Comparison of ENCODE assay signal across 20 cellular contexts in genomic region chr16:63808730-63809129, GRCh38.
DNase-seq lines count a peak whose midpoint lies in the region; ATAC-seq and TF ChIP-seq lines count a peak whose summit lies in the region.
"Had no signal": no experiment of that assay in that cellular context is flagged by ENCODE, and none has a peak within 500 bp of the region (broad histone marks: within the 10 kb centered on the region; RNA-seq: fewer than 3 reads in every experiment).

No MANE protein-coding gene starts in this region.

- no peaks in the 10 kb centered on the region for H3K79me2 ChIP-seq in SK-N-SH (ENCODE audit: insufficient read depth)
- H3K79me2 ChIP-seq in OCI-LY1 (ENCODE audit: insufficient read depth, low read length): no peaks in the 10 kb centered on the region

- 79% methylated on average over 1 of the region's 1 CpG for WGBS in SK-N-SH (ENCODE audit: low lambda C conversion rate)

- no peak for TF ChIP-seq RAD21 in SK-N-SH (IDR thresholded peaks at IDR 0.05; ENCODE audit: low read length)

- no peaks in the 10 kb centered on the region for H3K36me3 Mint-ChIP-seq in nephron (ENCODE audit: low read depth)
- H3K36me3 Mint-ChIP-seq: CD14-positive monocyte; CD8-positive, alpha-beta memory T cell had no signal

- H3K9ac ChIP-seq in SK-N-SH (no peak overlapping the region), OCI-LY1 (ENCODE audit: low read length) (no peak overlapping the region)
- H3K9ac ChIP-seq: BLaER1 treated with 17β-estradiol and CSF1 and Interleukin-3, amounts not matched to agents 10 nM and 100 nM had no signal

- no peaks in the 10 kb centered on the region for H3K9me3 Mint-ChIP-seq in nephron
- H3K9me3 Mint-ChIP-seq: GM23338, H9 had no signal

- H3K4me3 Mint-ChIP-seq in nephron: no peak overlapping the region
- H3K4me3 Mint-ChIP-seq: CD14-positive monocyte; CD4-positive, alpha-beta T cell; CD8-positive, alpha-beta memory T cell; GM23338; H9 had no signal

- H3K9me3 ChIP-seq in SK-N-SH (no peaks in the 10 kb centered on the region), OCI-LY1 (ENCODE audit: low read length) (no peaks in the 10 kb centered on the region)
- H3K9me3 ChIP-seq: BE2C; BLaER1 treated with 17β-estradiol and CSF1 and Interleukin-3, amounts not matched to agents 10 nM and 100 nM had no signal

- H3K4me1 ChIP-seq in SK-N-SH (ENCODE audit: control insufficient read depth in 1 of 2, insufficient read depth in 2 of 2, low read depth in 1 of 2, low read length in 1 of 2) (no peaks in the 10 kb centered on the region; a peak in 1 of 4 replicates), OCI-LY1 (ENCODE audit: insufficient read depth, low read length, severe bottlenecking) (peaks cover 21% of the 10 kb centered on the region)
- H3K4me1 ChIP-seq: BE2C had no signal

- TF ChIP-seq EP300 in SK-N-SH (IDR thresholded peaks at IDR 0.05; ENCODE audit: borderline replicate concordance in 1 of 2, low read depth in 1 of 2, low read length in 1 of 2): no peak

- H3K4me3 ChIP-seq in SK-N-SH (ENCODE audit: low read depth in 2 of 2, low read length in 1 of 2): no peak overlapping the region
- peak overlapping the region; percentile 15 for H3K4me3 ChIP-seq in OCI-LY1 (ENCODE audit: low read depth, low read length, poor library complexity, severe bottlenecking)
- H3K4me3 ChIP-seq: BLaER1 treated with 17β-estradiol and CSF1 and Interleukin-3, amounts not matched to agents 10 nM and 100 nM; GM12878; GM23338 had no signal

- H2AFZ ChIP-seq in SK-N-SH (ENCODE audit: low read depth) (0 out of 2 replicates have a peak overlapping the region, but pooled peaks have one; percentile 2), OCI-LY1 (ENCODE audit: low read length) (peak overlapping the region; percentile 94)
- H2AFZ ChIP-seq: GM23338 had no signal

- POLR2A ChIA-PET in SK-N-SH (lab: Yijun Ruan, JAX): no interaction called here

- ATAC-seq in SK-N-SH treated with all-trans-retinoic acid at 6 μM for 48 hours: no peak
- ATAC-seq: GM12878, GM23338, HCT116 had no signal

- H3K27ac Mint-ChIP-seq in nephron: peak overlapping the region; percentile 36 to 86 (median 54)
- H3K27ac Mint-ChIP-seq: CD14-positive monocyte; CD4-positive, alpha-beta T cell; CD8-positive, alpha-beta memory T cell; GM23338; H9 had no signal

- no peak for DNase-seq in SK-N-SH
- DNase-seq in NK-92 (lab: John Stamatoyannopoulos, UW; ENCODE audit: unreplicated experiment): no peak
- DNase-seq in AML-193 (lab: John Stamatoyannopoulos, UW): no peak
- DNase-seq: BE2C; CD4-positive, alpha-beta T cell; CD8-positive, alpha-beta memory T cell; DMS 273 treated with DMSO at 0.1 percent for 48 hours; DMS79; EL; GDM1; H9 had no signal

- H3K27ac ChIP-seq in SK-N-SH (ENCODE audit: low read depth in 2 of 2, low read length in 1 of 2): no peak overlapping the region
- H3K27ac ChIP-seq in OCI-LY1 (ENCODE audit: low read depth, low read length, poor library complexity, severe bottlenecking): no peak overlapping the region
- H3K27ac ChIP-seq: 22Rv1; BLaER1 treated with 17β-estradiol and CSF1 and Interleukin-3, amounts not matched to agents 10 nM and 100 nM had no signal

- H3K9me2 ChIP-seq in SK-N-SH (no peaks in the 10 kb centered on the region), OCI-LY1 (ENCODE audit: low read depth, low read length) (no peaks in the 10 kb centered on the region)

- no peaks in the 10 kb centered on the region for H3K27me3 Mint-ChIP-seq in nephron (ENCODE audit: low read depth)
- H3K27me3 Mint-ChIP-seq: CD4-positive, alpha-beta T cell; CD8-positive, alpha-beta memory T cell had no signal

- H3K36me3 ChIP-seq in SK-N-SH (replicated peaks in 1 of 2; ENCODE audit: control insufficient read depth in 1 of 2, insufficient read depth in 2 of 2, low read length in 1 of 2): no peaks in the 10 kb centered on the region
- H3K36me3 ChIP-seq in OCI-LY1 (ENCODE audit: insufficient read depth, low read length): no peaks in the 10 kb centered on the region
- H3K36me3 ChIP-seq: BE2C; BLaER1 treated with 17β-estradiol and CSF1 and Interleukin-3, amounts not matched to agents 10 nM and 100 nM had no signal

- CTCF ChIA-PET in SK-N-SH (lab: Yijun Ruan, JAX): no interaction called here

- TF ChIP-seq CTCF in SK-N-SH (IDR thresholded peaks at IDR 0.05): no peak
- TF ChIP-seq CTCF in OCI-LY1 (IDR thresholded peaks at IDR 0.05; ENCODE audit: low read length): no peak
- TF ChIP-seq CTCF in nephron (IDR thresholded peaks at IDR 0.05; ENCODE audit: unreplicated experiment in 3 of 3): no peak

- no peaks in the 10 kb centered on the region for H3K27me3 ChIP-seq in SK-N-SH (ENCODE audit: insufficient read depth)
- no peaks in the 10 kb centered on the region for H3K27me3 ChIP-seq in OCI-LY1 (ENCODE audit: insufficient read depth, low read length)
- H3K27me3 ChIP-seq: BE2C; BLaER1 treated with 17β-estradiol and CSF1 and Interleukin-3, amounts not matched to agents 10 nM and 100 nM had no signal

- H3F3A ChIP-seq in SK-N-SH (replicated peaks; ENCODE audit: insufficient read depth) (no peaks in the 10 kb centered on the region), OCI-LY1 (ENCODE audit: insufficient read depth, low read length) (no peaks in the 10 kb centered on the region)

- H3K4me2 ChIP-seq in SK-N-SH (no peak overlapping the region), OCI-LY1 (ENCODE audit: low read length) (peak overlapping the region; percentile 47)
- H3K4me2 ChIP-seq: BLaER1 treated with 17β-estradiol and CSF1 and Interleukin-3, amounts not matched to agents 10 nM and 100 nM; GM23338 had no signal

- peaks cover 13% of the 10 kb centered on the region for H3K4me1 Mint-ChIP-seq in nephron
- H3K4me1 Mint-ChIP-seq: CD14-positive monocyte; CD8-positive, alpha-beta memory T cell had no signal

- H4K20me1 ChIP-seq in SK-N-SH (ENCODE audit: insufficient read depth): no peaks in the 10 kb centered on the region
- no peaks in the 10 kb centered on the region for H4K20me1 ChIP-seq in OCI-LY1 (ENCODE audit: insufficient read depth, low read length)
- H4K20me1 ChIP-seq: BLaER1 treated with 17β-estradiol and CSF1 and Interleukin-3, amounts not matched to agents 10 nM and 100 nM had no signal

TF ChIP-seq in SK-N-SH, 30 proteins besides CTCF, POLR2A, EP300 and RAD21:
- TF ChIP-seq NRF1 (IDR thresholded peaks at IDR 0.05; ENCODE audit: low read depth, low read length) (no peak), FOSL2 (IDR thresholded peaks at IDR 0.05; ENCODE audit: borderline replicate concordance, low read depth) (no peak), REST (IDR thresholded peaks at IDR 0.05; ENCODE audit: low read depth, low read length) (no peak), MXI1 (IDR thresholded peaks at IDR 0.05; ENCODE audit: low read depth, low read length) (no peak)

TF ChIP-seq in SK-N-SH treated with all-trans-retinoic acid at 6 μM for 48 hours, 23 proteins besides CTCF, POLR2A, EP300 and RAD21:
- TF ChIP-seq TSHZ2 (CRISPR knock-in tag; IDR thresholded peaks at IDR 0.05) (no peak), TOX (CRISPR knock-in tag; IDR thresholded peaks at IDR 0.05; ENCODE audit: borderline replicate concordance) (no peak), ARNTL (CRISPR knock-in tag; IDR thresholded peaks at IDR 0.05; ENCODE audit: borderline replicate concordance, low read depth) (no peak), TCF4 (CRISPR knock-in tag; IDR thresholded peaks at IDR 0.05; ENCODE audit: borderline replicate concordance) (no peak), ZFP3 (CRISPR knock-in tag; IDR thresholded peaks at IDR 0.05) (no peak), BACH2 (CRISPR knock-in tag; IDR thresholded peaks at IDR 0.05; ENCODE audit: borderline replicate concordance) (no peak), PPARA (CRISPR knock-in tag; IDR thresholded peaks at IDR 0.05; ENCODE audit: borderline replicate concordance) (no peak), PATZ1 (CRISPR knock-in tag; IDR thresholded peaks at IDR 0.05; ENCODE audit: borderline replicate concordance) (no peak), ESRRG (CRISPR knock-in tag; IDR thresholded peaks at IDR 0.05) (no peak)
